In genomic region chr10:86366033-86366901, GRCh38 we compare ENCODE assay signal across 8 cellular contexts. TPM values are rescaled to one million over a fixed set of nuclear protein-coding genes. Genes with fewer than 3 reads are reported as not detected.
DNase-seq lines count a peak whose midpoint lies in the region; ATAC-seq lines count a peak whose summit lies in the region.

Gene GRID1, minus strand, starts transcription at chr10:86366795.

- no peaks in the 10 kb centered on the region for H3K36me3 Mint-ChIP-seq in activated CD8-positive, alpha-beta memory T cell treated with anti-CD3 and anti-CD28 coated beads, Interleukin-2, amount 10 ng/mL, durations not matched to agents 7 days and 5 days

- intact Hi-C loops in Right ventricle myocardium inferior (cut with DNase I), result loop anchor here (10.0 kb wide), 2 partner anchors 261 to 341 kb away; no protein-coding TSS in a partner anchor

- peaks cover 12% of the 10 kb centered on the region for H3K4me1 Mint-ChIP-seq in activated CD8-positive, alpha-beta memory T cell treated with anti-CD3 and anti-CD28 coated beads, Interleukin-2, amount 10 ng/mL, durations not matched to agents 7 days and 5 days

- DNase-seq in DMS 273 (lab: John Stamatoyannopoulos, UW; ENCODE audit: unreplicated experiment), result peak; percentile 80
- DNase-seq in DMS 273 treated with DMSO at 0.1 percent for 48 hours (lab: John Stamatoyannopoulos, UW), result no peak
- no peak for DNase-seq in activated CD8-positive, alpha-beta memory T cell treated with anti-CD3 and anti-CD28 coated beads, Interleukin-2, amount 10 ng/mL, durations not matched to agents 7 days and 5 days
- DNase-seq in Right ventricle myocardium inferior (ENCODE audit: missing footprints), result no peak
- DNase-seq in occipital lobe (lab: John Stamatoyannopoulos, UW), result peak; percentile 80
- no peak for DNase-seq in NCI-H1048 (lab: John Stamatoyannopoulos, UW)
- no peak for DNase-seq in MV-4-11 (lab: John Stamatoyannopoulos, UW)

- ATAC-seq in HG03442 (IDR thresholded peaks at IDR 0.05; ENCODE audit: unreplicated experiment), result peak; percentile 30
- ATAC-seq in activated CD8-positive, alpha-beta memory T cell treated with anti-CD3 and anti-CD28 coated beads, Interleukin-2, amount 10 ng/mL, durations not matched to agents 7 days and 5 days, result no peak
- ATAC-seq in Right ventricle myocardium inferior, result peak; percentile 61

- peak within 1 kb of the TSS; percentile 30 for H3K27ac Mint-ChIP-seq in activated CD8-positive, alpha-beta memory T cell treated with anti-CD3 and anti-CD28 coated beads, Interleukin-2, amount 10 ng/mL, durations not matched to agents 7 days and 5 days

- CTCF ChIA-PET in activated CD8-positive, alpha-beta memory T cell treated with anti-CD3 and anti-CD28 coated beads, Interleukin-2, amount 10 ng/mL, durations not matched to agents 7 days and 5 days (lab: Charles Lee), result interaction anchor here (1.4 kb wide), 1 partner anchor 9 kb away, joined by 3 read pairs; no protein-coding TSS in a partner anchor

- H3K9me3 Mint-ChIP-seq in activated CD8-positive, alpha-beta memory T cell treated with anti-CD3 and anti-CD28 coated beads, Interleukin-2, amount 10 ng/mL, durations not matched to agents 7 days and 5 days (ENCODE audit: low read depth), result no peaks in the 10 kb centered on the region

- peak within 1 kb of the TSS; percentile 12 for H3K4me3 Mint-ChIP-seq in activated CD8-positive, alpha-beta memory T cell treated with anti-CD3 and anti-CD28 coated beads, Interleukin-2, amount 10 ng/mL, durations not matched to agents 7 days and 5 days

- peaks cover 84% of the 10 kb centered on the region for H3K27me3 Mint-ChIP-seq in activated CD8-positive, alpha-beta memory T cell treated with anti-CD3 and anti-CD28 coated beads, Interleukin-2, amount 10 ng/mL, durations not matched to agents 7 days and 5 days

RNA-seq across cellular contexts. Expression of gene GRID1, which starts in this region (rescaled TPM):
- not detected for total RNA-seq in activated CD8-positive, alpha-beta memory T cell treated with anti-CD3 and anti-CD28 coated beads, Interleukin-2, amount 10 ng/mL, durations not matched to agents 7 days and 5 days
- total RNA-seq in Right ventricle myocardium inferior, result 1.3 TPM
- total RNA-seq in occipital lobe, result 16.5 TPM

Comparison
In these comparisons a context has a peak if more than half of its experiments do, and no peak if none do; other contexts are left out.
1. DNase-seq: peak in DMS 273 (single experiment) and occipital lobe (single experiment); none in DMS 273 treated with DMSO at 0.1 percent for 48 hours (single experiment), activated CD8-positive, alpha-beta memory T cell treated with anti-CD3 and anti-CD28 coated beads, Interleukin-2, amount 10 ng/mL, durations not matched to agents 7 days and 5 days (single experiment), Right ventricle myocardium inferior (single experiment), NCI-H1048 (single experiment) and MV-4-11 (single experiment).